10 cellular contexts compared by ENCODE assay signal in genomic region chr4:6751611-6752485, GRCh38. TPM values are rescaled to one million over a fixed set of nuclear protein-coding genes. Genes with fewer than 3 reads are reported as not detected.
DNase-seq lines count a peak whose midpoint lies in the region; ATAC-seq and TF ChIP-seq lines count a peak whose summit lies in the region.
"Had no signal": no experiment of that assay in that cellular context is flagged by ENCODE, and none has a peak within 500 bp of the region (broad histone marks: within the 10 kb centered on the region; RNA-seq: fewer than 3 reads in every experiment).

No MANE protein-coding gene starts in this region.

- no peak overlapping the region for H3K9ac ChIP-seq in Loucy (ENCODE audit: low read depth, low read length, poor library complexity, severe bottlenecking)

- H3K9me3 ChIP-seq in Loucy (ENCODE audit: insufficient read depth, low read depth, low read length): no peaks in the 10 kb centered on the region
- H3K9me3 ChIP-seq in naive thymus-derived CD4-positive, alpha-beta T cell (ENCODE audit: control insufficient read depth in 2 of 3, low read length in 3 of 3): no peaks in the 10 kb centered on the region

- peak overlapping the region in 9 of 10 donors; percentile 27 to 80 (median 60) for H3K4me3 Mint-ChIP-seq in naive thymus-derived CD4-positive, alpha-beta T cell
- H3K4me3 Mint-ChIP-seq: nephron had no signal

- no peak overlapping the region for H3K27ac ChIP-seq in naive thymus-derived CD4-positive, alpha-beta T cell (ENCODE audit: low read depth, low read length)

- intact Hi-C loops in naive thymus-derived CD4-positive, alpha-beta T cell (cut with micrococcal nuclease): loop anchor here in 1 of 2 donors (1.0 kb wide), 1 partner anchor 30 kb away; the partner anchor contains the start of gene KIAA0232
- intact Hi-C loops in sciatic nerve (cut with DNase I): no loop called here

- no peak for ATAC-seq in naive thymus-derived CD4-positive, alpha-beta T cell
- ATAC-seq in GM21528 (IDR thresholded peaks at IDR 0.05; ENCODE audit: low FRiP score, unreplicated experiment) (no peak), GM19328 (IDR thresholded peaks at IDR 0.05; ENCODE audit: unreplicated experiment) (no peak), sciatic nerve (no peak)

- no peak for TF ChIP-seq CTCF in Loucy (conservative IDR thresholded peaks at IDR 0.05; ENCODE audit: low read length)

- no peak overlapping the region for H3K4me3 ChIP-seq in Loucy (ENCODE audit: low read length, poor library complexity, severe bottlenecking)
- H3K4me3 ChIP-seq in naive thymus-derived CD4-positive, alpha-beta T cell (ENCODE audit: low read length): peak overlapping the region; percentile 38

- H3K27me3 ChIP-seq in Loucy (ENCODE audit: insufficient read depth, low read length, poor library complexity, severe bottlenecking): no peaks in the 10 kb centered on the region
- H3K27me3 ChIP-seq in naive thymus-derived CD4-positive, alpha-beta T cell (ENCODE audit: control insufficient read depth in 2 of 2, insufficient read depth in 2 of 2, low read length in 2 of 2): no peaks in the 10 kb centered on the region

- H3K4me1 Mint-ChIP-seq in naive thymus-derived CD4-positive, alpha-beta T cell: peaks cover 0 to 12% (median 9%) of the 10 kb centered on the region in 7 donors

- H3K79me2 ChIP-seq in Loucy (ENCODE audit: insufficient read depth, low read length): no peaks in the 10 kb centered on the region

- H3K9me3 Mint-ChIP-seq in naive thymus-derived CD4-positive, alpha-beta T cell: no peaks in the 10 kb centered on the region
- H3K9me3 Mint-ChIP-seq: nephron had no signal

- DNase-seq in COR-L47 (lab: John Stamatoyannopoulos, UW): peak; percentile 16
- peak; percentile 46 for DNase-seq in amniotic epithelial cell (ENCODE audit: low read depth)
- DNase-seq in naive thymus-derived CD4-positive, alpha-beta T cell: no peak
- no peak for DNase-seq in sciatic nerve (ENCODE audit: low spot score)
- DNase-seq: NCI-H187; stimulated activated naive CD4-positive, alpha-beta T cell had no signal

- H3K27ac Mint-ChIP-seq in naive thymus-derived CD4-positive, alpha-beta T cell: peak overlapping the region in 7 of 9 donors; percentile 4 to 87 (median 61)
- H3K27ac Mint-ChIP-seq: nephron had no signal

- H2AFZ ChIP-seq in Loucy (ENCODE audit: low read length): 0 out of 2 replicates have a peak overlapping the region, but pooled peaks have one; percentile 10

- POLR2A ChIA-PET in naive thymus-derived CD4-positive, alpha-beta T cell (lab: Charles Lee): interaction anchor here (1.2 to 1.5 kb wide), 2 partner anchors 10 to 17 kb away, joined by 4 to 6 read pairs; no protein-coding TSS in a partner anchor

- no peak overlapping the region for H3K4me2 ChIP-seq in Loucy (ENCODE audit: low read depth, low read length, poor library complexity, severe bottlenecking)

- H3K27me3 Mint-ChIP-seq in naive thymus-derived CD4-positive, alpha-beta T cell: no peaks in the 10 kb centered on the region

- no peaks in the 10 kb centered on the region for H3K36me3 Mint-ChIP-seq in naive thymus-derived CD4-positive, alpha-beta T cell

- no peaks in the 10 kb centered on the region for H3K36me3 ChIP-seq in Loucy (ENCODE audit: insufficient read depth, low read length)
- no peaks in the 10 kb centered on the region for H3K36me3 ChIP-seq in naive thymus-derived CD4-positive, alpha-beta T cell (ENCODE audit: control insufficient read depth in 2 of 3, insufficient read depth in 3 of 3, low read length in 3 of 3)

- H3F3A ChIP-seq in Loucy (ENCODE audit: low read depth): no peaks in the 10 kb centered on the region

- CTCF ChIA-PET in naive thymus-derived CD4-positive, alpha-beta T cell (lab: Charles Lee): no interaction called here

- H3K4me1 ChIP-seq in Loucy (ENCODE audit: insufficient read depth, low read length, poor library complexity, severe bottlenecking): no peaks in the 10 kb centered on the region
- peaks cover 0 to 3% of the 10 kb centered on the region in 2 donors for H3K4me1 ChIP-seq in naive thymus-derived CD4-positive, alpha-beta T cell (ENCODE audit: control insufficient read depth in 2 of 2, insufficient read depth in 2 of 2, low read length in 2 of 2)

- H4K20me1 ChIP-seq in Loucy (ENCODE audit: insufficient read depth, low read length, poor library complexity, severe bottlenecking): no peaks in the 10 kb centered on the region

- no peaks in the 10 kb centered on the region for H3K9me2 ChIP-seq in Loucy (replicated peaks; ENCODE audit: low read depth, low read length)

RNA-seq across cellular contexts. Expression of gene KIAA0232, which starts 30.7 kb away (rescaled TPM):
- total RNA-seq in naive thymus-derived CD4-positive, alpha-beta T cell: 10 to 100 TPM; 15.7 to 24.2 (median 19.8) TPM
- polyA plus RNA-seq in naive thymus-derived CD4-positive, alpha-beta T cell: 10 to 100 TPM; 12.0 to 13.3 TPM
- total RNA-seq in sciatic nerve: 46.7 TPM

RNA-seq across cellular contexts. Expression of gene BLOC1S4, which starts 35.9 kb away (rescaled TPM):
- total RNA-seq in naive thymus-derived CD4-positive, alpha-beta T cell: 10 to 100 TPM; 18.7 to 45.9 (median 25.0) TPM
- 10 to 100 TPM; 69.6 to 80.3 TPM for polyA plus RNA-seq in naive thymus-derived CD4-positive, alpha-beta T cell
- 9.7 TPM for total RNA-seq in sciatic nerve

RNA-seq across cellular contexts. Expression of gene MRFAP1L1, which starts 42.2 kb away (rescaled TPM):
- 100 to 1,000 TPM in 2 of 5 experiments, 10 to 100 TPM in 3; 24.8 to 124 (median 73.6) TPM for total RNA-seq in naive thymus-derived CD4-positive, alpha-beta T cell
- polyA plus RNA-seq in naive thymus-derived CD4-positive, alpha-beta T cell: 100 to 1,000 TPM; 116 to 160 TPM
- total RNA-seq in sciatic nerve: 46.0 TPM

RNA-seq across cellular contexts. Expression of gene S100P, which starts 58.2 kb away (rescaled TPM):
- total RNA-seq in naive thymus-derived CD4-positive, alpha-beta T cell: 10 to 100 TPM in 2 of 5 experiments, 1 to 10 TPM in 1, under 1 TPM in 1, not detected in 1; 0.65 to 15.7 (median 8.0) TPM
- polyA plus RNA-seq in naive thymus-derived CD4-positive, alpha-beta T cell: not detected
- 6.3 TPM for total RNA-seq in sciatic nerve

Comparison
In these comparisons a context has a peak if more than half of its experiments do, and no peak if none do; other contexts are left out.
1. DNase-seq: peak in COR-L47 (single experiment) and amniotic epithelial cell (single experiment); none in naive thymus-derived CD4-positive, alpha-beta T cell (0 of 9) and sciatic nerve (single experiment).